In the genomic region with DNA sequence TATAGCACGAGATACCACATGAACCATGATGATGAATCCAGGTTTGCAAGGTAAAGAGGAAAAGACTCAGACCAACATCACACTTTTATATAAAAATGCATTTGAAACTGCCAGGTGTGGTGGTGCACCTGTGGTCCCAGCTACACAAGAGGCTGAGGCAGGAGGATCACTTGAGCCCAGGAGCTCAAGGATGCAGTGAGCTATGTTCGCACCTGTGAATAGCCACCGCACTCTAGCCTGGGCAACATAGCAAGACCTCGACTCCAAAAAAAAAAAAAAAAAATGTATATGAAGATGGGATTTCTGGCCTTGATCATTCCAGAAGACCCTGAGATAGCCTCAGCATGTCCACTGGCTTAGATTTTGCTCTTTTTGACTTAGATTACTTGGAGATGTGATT, we compare ENCODE assay signal across 23 cellular contexts.
DNase-seq lines count a peak whose midpoint lies in the region; ATAC-seq, FAIRE-seq and TF ChIP-seq lines count a peak whose summit lies in the region.
"Had no signal": no experiment of that assay in that cellular context is flagged by ENCODE, and none has a peak within 500 bp of the region (broad histone marks: within the 10 kb centered on the region; RNA-seq: fewer than 3 reads in every experiment).

No MANE protein-coding gene starts in this region.

- DNase-seq in HepG2 (ENCODE audit: low spot score) (no peak), right lobe of liver (no peak), WTC11 (ENCODE audit: low spot score) (no peak), NCI-H1930 (lab: John Stamatoyannopoulos, UW) (no peak), NCI-H748 (lab: John Stamatoyannopoulos, UW; ENCODE audit: unreplicated experiment) (no peak)
- no peak for DNase-seq in activated CD8-positive, alpha-beta memory T cell treated with anti-CD3 and anti-CD28 coated beads for 24 hours
- DNase-seq: Caco-2; CD4-positive, CD25-positive, alpha-beta regulatory T cell; CD8-positive, alpha-beta T cell; DMS153; DND-41; GOT3; H7 had no signal

- H3K27me3 ChIP-seq in HepG2 (ENCODE audit: control insufficient read depth in 1 of 2, insufficient read depth in 2 of 2, low read length in 2 of 2) (no peaks in the 10 kb centered on the region), right lobe of liver (no peaks in the 10 kb centered on the region), iPS-20b (ENCODE audit: insufficient read depth, low read length) (no peaks in the 10 kb centered on the region)
- H3K27me3 ChIP-seq: BLaER1 had no signal

- H2AFZ ChIP-seq in HepG2 (ENCODE audit: low read length): no peak overlapping the region

- H3K36me3 ChIP-seq in HepG2 (replicated peaks in 1 of 2; ENCODE audit: control insufficient read depth in 1 of 2, insufficient read depth in 2 of 2, low read length in 2 of 2) (peaks cover 0 to 2% of the 10 kb centered on the region in 2 experiments; a peak in 1 of 5 replicates), right lobe of liver (no peaks in the 10 kb centered on the region), iPS-20b (ENCODE audit: insufficient read depth, low read depth, low read length) (no peaks in the 10 kb centered on the region)
- H3K36me3 ChIP-seq: BLaER1 had no signal

- peaks cover 87% of the 10 kb centered on the region for H3K4me1 Mint-ChIP-seq in WTC11
- H3K4me1 Mint-ChIP-seq: B cell; CD4-positive, CD25-positive, alpha-beta regulatory T cell had no signal

- TF ChIP-seq CTCF in HepG2 (CRISPR knock-in tag; IDR thresholded peaks at IDR 0.05) (no peak), right lobe of liver (IDR thresholded peaks at IDR 0.05) (no peak), WTC11 (IDR thresholded peaks at IDR 0.05) (no peak)

- H3K4me3 Mint-ChIP-seq in WTC11: 0 out of 2 replicates have a peak overlapping the region, but pooled peaks have one; percentile 32
- H3K4me3 Mint-ChIP-seq: B cell; CD4-positive, CD25-positive, alpha-beta regulatory T cell; CD8-positive, alpha-beta T cell had no signal

- intact Hi-C loops in HepG2 (cut with micrococcal nuclease; ENCODE audit: unreplicated experiment): loop anchor here (10.0 kb wide), 1 partner anchor 331 kb away; no protein-coding TSS in a partner anchor
- intact Hi-C loops in right lobe of liver (cut with DNase I): no loop called here

- no peak for ATAC-seq in HepG2
- no peak for ATAC-seq in right lobe of liver
- no peak for ATAC-seq in WTC11
- ATAC-seq: CD8-positive, alpha-beta T cell; HCT116 had no signal

- POLR2A ChIA-PET in HepG2 (lab: Yijun Ruan, JAX) (no interaction called here), WTC11 (lab: Charles Lee) (no interaction called here)

- H3K79me2 ChIP-seq in HepG2 (ENCODE audit: insufficient read depth, low read length): peaks cover 57% of the 10 kb centered on the region

- H3K9ac ChIP-seq in HepG2 (ENCODE audit: insufficient read depth, low read depth, low read length) (no peak overlapping the region), iPS-20b (ENCODE audit: low read depth, low read length) (peak overlapping the region; percentile 54; the same call in 1 of the 2 replicates)
- H3K9ac ChIP-seq: BLaER1 had no signal

- H3K9me3 Mint-ChIP-seq in WTC11: no peaks in the 10 kb centered on the region
- H3K9me3 Mint-ChIP-seq: CD8-positive, alpha-beta T cell had no signal

- no peaks in the 10 kb centered on the region for H3K27me3 Mint-ChIP-seq in WTC11 (ENCODE audit: low read depth)
- H3K27me3 Mint-ChIP-seq: CD4-positive, CD25-positive, alpha-beta regulatory T cell had no signal

- H3K4me3 ChIP-seq in HepG2 (replicated peaks in 1 of 3; ENCODE audit: insufficient read depth in 1 of 3, low read depth in 2 of 3, low read length in 3 of 3): no peak overlapping the region
- no peak overlapping the region for H3K4me3 ChIP-seq in right lobe of liver
- H3K4me3 ChIP-seq in iPS-20b (ENCODE audit: low read length): peak overlapping the region; percentile 32; the same call in 1 of the 2 replicates
- H3K4me3 ChIP-seq: BLaER1 had no signal

- H3K27ac Mint-ChIP-seq in WTC11: peak overlapping the region; percentile 57; the same call in 1 of the 2 replicates
- H3K27ac Mint-ChIP-seq: B cell; CD4-positive, CD25-positive, alpha-beta regulatory T cell; CD8-positive, alpha-beta T cell had no signal

- no peak for TF ChIP-seq POLR2A in HepG2 (IDR thresholded peaks at IDR 0.05; ENCODE audit: insufficient read depth in 1 of 2, low read depth in 2 of 2, low read length in 2 of 2)
- TF ChIP-seq POLR2A in right lobe of liver (IDR thresholded peaks at IDR 0.05): no peak

- no peak for FAIRE-seq in HepG2 (lab: Jason Lieb, UNC)
- FAIRE-seq: A204.1, G401.6, GM12892, GM19239 had no signal

- H3K27ac ChIP-seq in HepG2 (ENCODE audit: extremely low read length, insufficient read depth, low read length) (no peak overlapping the region), right lobe of liver (no peak overlapping the region), iPS-20b (ENCODE audit: low read length) (peak overlapping the region; percentile 8)
- H3K27ac ChIP-seq: 22Rv1, BLaER1, C4-2B had no signal

- H3K9me3 ChIP-seq in HepG2 (ENCODE audit: low read length): no peaks in the 10 kb centered on the region
- no peaks in the 10 kb centered on the region for H3K9me3 ChIP-seq in right lobe of liver
- H3K9me3 ChIP-seq in iPS-20b (ENCODE audit: insufficient read depth, low read depth, low read length): no peaks in the 10 kb centered on the region
- H3K9me3 ChIP-seq: BLaER1, Caco-2 had no signal

- no peak for TF ChIP-seq EP300 in HepG2 (IDR thresholded peaks at IDR 0.05; ENCODE audit: low read depth in 2 of 2, low read length in 2 of 2)
- TF ChIP-seq EP300 in HepG2 (CRISPR knock-in tag; IDR thresholded peaks at IDR 0.05; ENCODE audit: borderline replicate concordance): no peak

- H3K4me1 ChIP-seq in HepG2 (ENCODE audit: insufficient read depth, low read length): peaks cover 42% of the 10 kb centered on the region
- H3K4me1 ChIP-seq in right lobe of liver: peaks cover 0 to 24% (median 11%) of the 10 kb centered on the region in 4 donors
- H3K4me1 ChIP-seq in iPS-20b (ENCODE audit: insufficient read depth, low read length): peaks cover 50% of the 10 kb centered on the region

- CTCF ChIA-PET in HepG2 (lab: Yijun Ruan, JAX; ENCODE audit: low intra/inter-chr PET ratio, low total read pairs) (no interaction called here), WTC11 (lab: Charles Lee) (interaction anchor here (0.6 to 1.9 kb wide), 5 partner anchors 12 to 341 kb away, joined by 3 to 9 read pairs (median 3); no protein-coding TSS in a partner anchor)

- 92% methylated on average over 4 of the region's 4 CpGs for WGBS in HepG2 (ENCODE audit: low lambda C conversion rate)
- 82% methylated on average over 1 of the region's 4 CpGs for WGBS in right lobe of liver (ENCODE audit: insufficient coverage, low coverage, low lambda C conversion rate, missing lambda C conversion rate)

- in situ Hi-C loops in HepG2 (cut with HindIII; ENCODE audit: extremely low pct_ligation_motif_present, low pct_unique_long_range_greater_than_20kb): loop anchor here (5.0 kb wide), 1 partner anchor 174 kb away; no protein-coding TSS in a partner anchor

- peaks cover 10% of the 10 kb centered on the region; the same call in 1 of the 2 replicates for H4K20me1 ChIP-seq in HepG2 (ENCODE audit: insufficient read depth, low read length)

- no peaks in the 10 kb centered on the region for H3K36me3 Mint-ChIP-seq in WTC11
- H3K36me3 Mint-ChIP-seq: CD4-positive, CD25-positive, alpha-beta regulatory T cell; CD8-positive, alpha-beta T cell had no signal

- no peak overlapping the region for H3K4me2 ChIP-seq in HepG2 (ENCODE audit: low read depth, low read length)
- H3K4me2 ChIP-seq: BLaER1 had no signal

- TF ChIP-seq RAD21 in HepG2 (CRISPR knock-in tag; IDR thresholded peaks at IDR 0.05): no peak

- BruUV-seq in HepG2 (replicated peaks; lab: Mats Ljungman, UMichigan): no TSS peak

TF ChIP-seq in HepG2, 621 proteins besides CTCF, POLR2A, EP300 and RAD21:
- TF ChIP-seq SP5 (CRISPR knock-in tag; IDR thresholded peaks at IDR 0.05; ENCODE audit: borderline replicate concordance, low read depth): no peak
- TF ChIP-seq ZNF121 (CRISPR knock-in tag; IDR thresholded peaks at IDR 0.05): 0 out of 2 replicates have a peak, but pooled peaks have one; percentile 65

TF ChIP-seq in WTC11, 78 proteins besides CTCF, POLR2A, EP300 and RAD21:
- no peak for TF ChIP-seq NFE2L1 (CRISPR knock-in tag; IDR thresholded peaks at IDR 0.05)
- peak; percentile 95 for TF ChIP-seq ZNF121 (CRISPR knock-in tag; IDR thresholded peaks at IDR 0.05)
